19 cellular contexts compared by ENCODE assay signal in the genomic region with DNA sequence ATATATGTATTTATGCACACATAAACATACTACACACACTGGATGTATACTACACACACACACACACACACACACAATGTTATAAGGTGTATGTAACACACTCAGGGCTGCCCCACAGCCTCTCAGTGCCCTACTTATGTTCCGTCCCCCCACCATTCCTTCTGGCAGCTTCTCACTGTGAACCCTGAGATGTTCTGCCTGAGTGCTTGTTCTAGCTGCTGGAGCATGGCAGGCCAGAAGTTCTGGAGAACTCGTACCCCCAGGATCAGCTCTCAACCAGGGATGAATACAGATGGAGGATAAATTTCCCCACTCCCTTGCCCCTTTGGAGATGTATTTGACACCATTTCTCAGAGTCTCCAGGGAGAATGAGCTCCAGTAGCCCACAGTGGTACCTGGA.
DNase-seq lines count a peak whose midpoint lies in the region; ATAC-seq, FAIRE-seq and TF ChIP-seq lines count a peak whose summit lies in the region.
"Had no signal": no experiment of that assay in that cellular context is flagged by ENCODE, and none has a peak within 500 bp of the region (broad histone marks: within the 10 kb centered on the region; RNA-seq: fewer than 3 reads in every experiment).

No MANE protein-coding gene starts in this region.

- peaks cover 4% of the 10 kb centered on the region for H3K27me3 Mint-ChIP-seq in nephron progenitor cell (ENCODE audit: low read depth, poor library complexity)

- DNase-seq in nephron progenitor cell (peak; percentile 7), urothelium cell line (ENCODE audit: low spot score) (no peak), NCI-H2107 treated with DMSO at 0.1 percent for 48 hours (lab: John Stamatoyannopoulos, UW; ENCODE audit: unreplicated experiment) (no peak), SHP77 treated with DMSO at 0.1 percent for 48 hours (lab: John Stamatoyannopoulos, UW) (no peak)
- DNase-seq: BE2C; CD4-positive, alpha-beta memory T cell; DMS153; DMS79 treated with DMSO at 0.1 percent for 48 hours; GF-D8; GM23248; KBM-7 had no signal

- H3K36me3 Mint-ChIP-seq in nephron progenitor cell (ENCODE audit: low read depth), result no peaks in the 10 kb centered on the region
- H3K36me3 Mint-ChIP-seq: CD14-positive monocyte; CD4-positive, alpha-beta memory T cell; IgD-negative memory B cell had no signal

- no peak overlapping the region for H3K4me3 Mint-ChIP-seq in nephron progenitor cell
- H3K4me3 Mint-ChIP-seq: CD14-positive monocyte; CD4-positive, alpha-beta memory T cell; IgD-negative memory B cell had no signal

- no peaks in the 10 kb centered on the region for H3K9me3 Mint-ChIP-seq in nephron progenitor cell
- H3K9me3 Mint-ChIP-seq: CD4-positive, alpha-beta memory T cell; IgD-negative memory B cell had no signal

- H3K36me3 ChIP-seq in BLaER1 (no peaks in the 10 kb centered on the region), KMS-11 (ENCODE audit: insufficient read depth) (no peaks in the 10 kb centered on the region)
- H3K36me3 ChIP-seq: BE2C, HAP-1 had no signal

- H3K27me3 ChIP-seq in BLaER1 (no peaks in the 10 kb centered on the region), KMS-11 (ENCODE audit: insufficient read depth, low read depth) (no peaks in the 10 kb centered on the region)
- H3K27me3 ChIP-seq: BE2C had no signal

- no peak overlapping the region for H3K4me3 ChIP-seq in BLaER1
- H3K4me3 ChIP-seq in KMS-11 (IDR thresholded peaks at IDR 0.05; ENCODE audit: insufficient read depth, low read depth, low read length), result no peak overlapping the region
- H3K4me3 ChIP-seq: GM12878, GM23248, HAP-1 had no signal

- no peaks in the 10 kb centered on the region; the same call in 1 of the 2 replicates for H3K9me3 ChIP-seq in BLaER1
- H3K9me3 ChIP-seq: BE2C, HAP-1 had no signal

- H3K4me1 ChIP-seq in BLaER1 (peaks cover 42% of the 10 kb centered on the region), KMS-11 (ENCODE audit: low read depth, poor library complexity, severe bottlenecking) (peaks cover 21% of the 10 kb centered on the region)
- H3K4me1 ChIP-seq: BE2C, HAP-1 had no signal

- H2AFZ ChIP-seq in KMS-11 (ENCODE audit: low read depth), result no peak overlapping the region
- H2AFZ ChIP-seq: GM23248 had no signal

- H3K4me2 ChIP-seq in BLaER1 (peak overlapping the region; percentile 78), KMS-11 (peak overlapping the region; percentile 52; the same call in 1 of the 2 replicates)

- no peak overlapping the region for H3K27ac Mint-ChIP-seq in nephron progenitor cell
- H3K27ac Mint-ChIP-seq: CD14-positive monocyte; CD4-positive, alpha-beta memory T cell; IgD-negative memory B cell had no signal

- H3K4me1 Mint-ChIP-seq in nephron progenitor cell, result peaks cover 27% of the 10 kb centered on the region
- H3K4me1 Mint-ChIP-seq: CD14-positive monocyte had no signal

- H3K9ac ChIP-seq in BLaER1 (no peak overlapping the region), KMS-11 (no peak overlapping the region)
- H3K9ac ChIP-seq: GM23248 had no signal

- ATAC-seq in HG03108 (IDR thresholded peaks at IDR 0.05; ENCODE audit: unreplicated experiment), result no peak
- ATAC-seq: GM12878 had no signal

- H4K20me1 ChIP-seq in BLaER1 (no peaks in the 10 kb centered on the region), KMS-11 (ENCODE audit: insufficient read depth) (no peaks in the 10 kb centered on the region)

- peak; percentile 9 for FAIRE-seq in urothelium cell line (lab: Jason Lieb, UNC)
- FAIRE-seq: GM12878, GM19239 had no signal

- H3K79me2 ChIP-seq in KMS-11 (ENCODE audit: insufficient read depth, low read depth), result no peaks in the 10 kb centered on the region

- no peak for TF ChIP-seq CTCF in KMS-11 (conservative IDR thresholded peaks at IDR 0.05; ENCODE audit: low read depth, low read length)
- no peak for TF ChIP-seq CTCF in nephron progenitor cell (IDR thresholded peaks at IDR 0.05)

- H3K27ac ChIP-seq in BLaER1 (no peak overlapping the region), KMS-11 (no peak overlapping the region)
- H3K27ac ChIP-seq: GM23248 had no signal
